In genomic region chr17:28951428-28951990, GRCh38 we compare ENCODE assay signal across 8 cellular contexts. TPM values are rescaled to one million over a fixed set of nuclear protein-coding genes. Genes with fewer than 3 reads are reported as not detected.
A peak's percentile ranks its signal among the peaks of the same experiment; 100 is the strongest.
DNase-seq lines count a peak whose midpoint lies in the region; ATAC-seq and TF ChIP-seq lines count a peak whose summit lies in the region.

PHF12 (minus strand) TSS chr17:28951518; CDS start chr17:28950960, 558 bp downstream.

- H3K9me3 ChIP-seq in OCI-LY7 (ENCODE audit: low read length), result no peaks in the 10 kb centered on the region

- no peaks in the 10 kb centered on the region for H3K9me2 ChIP-seq in OCI-LY7 (ENCODE audit: insufficient read depth, low read length)

- peak within 1 kb of the TSS; percentile 97 for H3K27ac Mint-ChIP-seq in Calu3 (ENCODE audit: unreplicated experiment)

- H3K4me1 Mint-ChIP-seq in Calu3 (ENCODE audit: low read depth, unreplicated experiment), result no peaks in the 10 kb centered on the region

- H3K36me3 ChIP-seq in OCI-LY7 (ENCODE audit: insufficient read depth, low read length), result peaks cover 35% of the 10 kb centered on the region

- DNase-seq in Calu3 (peak; percentile 98), HuH-7.5 (ENCODE audit: low spot score) (peak; percentile 96), OCI-LY7 (ENCODE audit: low spot score) (peak; percentile 100), activated T-cell treated with anti-CD3 and anti-CD28 coated beads for 1 hour (ENCODE audit: low read depth) (peak; percentile 99), epidermal melanocyte (ENCODE audit: insufficient read length, low spot score) (peak; percentile 86), middle frontal gyrus (ENCODE audit: extremely low spot score, low spot score) (peak; percentile 99)
- DNase-seq in stimulated activated CD8-positive, alpha-beta memory T cell treated with anti-CD3 and anti-CD28 coated beads, Interleukin-2, amount 100 ng/mL, for 48 hours (ENCODE audit: low read depth in 2 of 2), result peak; percentile 99

- POLR2A ChIA-PET in OCI-LY7 (lab: Charles Lee), result interaction anchor here (0.6 to 1.6 kb wide), 10 partner anchors 16 to 381 kb away, joined by 3 to 8 read pairs (median 3); partner anchors contain the start of genes PIGS and RPL23A

- H3K79me2 ChIP-seq in OCI-LY7 (ENCODE audit: insufficient read depth, low read depth, low read length), result peaks cover 44% of the 10 kb centered on the region

- peak within 1 kb of the TSS; percentile 80 for H3K4me3 ChIP-seq in OCI-LY7 (ENCODE audit: low read depth, low read length, poor library complexity, severe bottlenecking)

- peak within 1 kb of the TSS; percentile 62; the same call in 1 of the 2 replicates for H2AFZ ChIP-seq in OCI-LY7 (ENCODE audit: low read length)

- intact Hi-C loops in Calu3 (cut with micrococcal nuclease; ENCODE audit: unreplicated experiment), result no loop called here
- intact Hi-C loops in OCI-LY7 (cut with micrococcal nuclease; ENCODE audit: unreplicated experiment), result loop anchor here (2.0 kb wide), 1 partner anchor 49 kb away; the partner anchor contains the start of gene DHRS13

- H3K4me2 ChIP-seq in OCI-LY7 (ENCODE audit: low read length), result peak within 1 kb of the TSS; percentile 86

- H3K27me3 Mint-ChIP-seq in Calu3 (ENCODE audit: unreplicated experiment), result no peaks in the 10 kb centered on the region

- H3K4me1 ChIP-seq in OCI-LY7 (ENCODE audit: insufficient read depth, low read length, poor library complexity, severe bottlenecking), result peaks cover 24% of the 10 kb centered on the region

- H3K36me3 Mint-ChIP-seq in Calu3 (ENCODE audit: insufficient read depth, unreplicated experiment), result peaks cover 29% of the 10 kb centered on the region

- TF ChIP-seq CTCF in Calu3 (IDR thresholded peaks at IDR 0.05; ENCODE audit: unreplicated experiment), result no peak
- no peak for TF ChIP-seq CTCF in OCI-LY7 (conservative IDR thresholded peaks at IDR 0.05; ENCODE audit: low read length)

- peaks cover under 1% of the 10 kb centered on the region; the same call in 1 of the 2 replicates for H4K20me1 ChIP-seq in OCI-LY7 (ENCODE audit: insufficient read depth, low read length)

- H3K9me3 Mint-ChIP-seq in Calu3 (ENCODE audit: low read depth, unreplicated experiment), result no peaks in the 10 kb centered on the region

- H3K27ac ChIP-seq in OCI-LY7 (ENCODE audit: low read depth, low read length, poor library complexity, severe bottlenecking), result peak within 1 kb of the TSS; percentile 89

- CTCF ChIA-PET in Calu3 (lab: Charles Lee), result interaction anchor here (0.6 to 1.4 kb wide), 11 partner anchors 14 to 229 kb away, joined by 3 to 8 read pairs (median 4); partner anchors contain the start of genes MYO18A and TLCD1
- CTCF ChIA-PET in OCI-LY7 (lab: Charles Lee; ENCODE audit: unreplicated experiment), result interaction anchor here (0.6 to 1.2 kb wide), 2 partner anchors 14 to 229 kb away, joined by 6 read pairs; partner anchors contain the start of gene MYO18A

- no TSS peak for BruUV-seq in Calu3 (replicated peaks; lab: Mats Ljungman, UMichigan)
- BruUV-seq in OCI-LY7 (replicated peaks; lab: Mats Ljungman, UMichigan), result no TSS peak

- H3K4me3 Mint-ChIP-seq in Calu3 (ENCODE audit: low read depth, unreplicated experiment), result no peak within 1 kb of the TSS

- ATAC-seq in GM21526 (IDR thresholded peaks at IDR 0.05; ENCODE audit: low FRiP score, unreplicated experiment), result peak; percentile 48

RNA-seq across cellular contexts. Expression of gene PHF12, which starts in this region (rescaled TPM):
- total RNA-seq in Calu3 (2022) (54.0 and 57.6 TPM in 2 replicates), OCI-LY7 (2022) (62.5 and 66.7 TPM in 2 replicates)
- 40.6 and 43.2 TPM in 2 replicates for total RNA-seq in OCI-LY7 (2014; rRNA removed; shearing (Covaris generic))

Comparison
In these comparisons a context has a peak if more than half of its experiments do, and no peak if none do; other contexts are left out.
1. Peak in every context shown above with its lines: DNase-seq, ATAC-seq, H3K4me3 ChIP-seq and H3K27ac ChIP-seq.